ENCODE assay signal across 3 cellular contexts in genomic region chr9:133419005-133419404, GRCh38.
TF ChIP-seq lines count a peak whose summit lies in the region.

No MANE protein-coding gene starts in this region.

TF ChIP-seq in SK-N-SH, 30 proteins besides CTCF, POLR2A, EP300 and RAD21 (continues in another document):
- TF ChIP-seq RFX5 (IDR thresholded peaks at IDR 0.05; ENCODE audit: low read length) (no peak), RCOR1 (IDR thresholded peaks at IDR 0.05; ENCODE audit: low read length) (no peak), FOSL2 (IDR thresholded peaks at IDR 0.05; ENCODE audit: borderline replicate concordance, low read depth) (no peak), FOXM1 (IDR thresholded peaks at IDR 0.05; ENCODE audit: low read depth) (no peak), EZH2phosphoT487 (IDR thresholded peaks at IDR 0.05; ENCODE audit: borderline replicate concordance, low read depth) (no peak), NRF1 (IDR thresholded peaks at IDR 0.05; ENCODE audit: low read depth, low read length) (no peak), SIN3A (IDR thresholded peaks at IDR 0.05; ENCODE audit: borderline replicate concordance, low read depth, low read length) (no peak), TCF12 (IDR thresholded peaks at IDR 0.05) (no peak), TEAD4 (IDR thresholded peaks at IDR 0.05; ENCODE audit: borderline replicate concordance, insufficient read depth) (no peak), ELF1 (IDR thresholded peaks at IDR 0.05) (no peak), GABPA (IDR thresholded peaks at IDR 0.05; ENCODE audit: low read depth) (no peak), FOXJ3 (CRISPR knock-in tag; IDR thresholded peaks at IDR 0.05) (no peak), GATA2 (CRISPR knock-in tag; IDR thresholded peaks at IDR 0.05) (no peak), TAF1 (IDR thresholded peaks at IDR 0.05; ENCODE audit: borderline replicate concordance, low read depth, low read length) (no peak)
- TF ChIP-seq, protein P1, sequence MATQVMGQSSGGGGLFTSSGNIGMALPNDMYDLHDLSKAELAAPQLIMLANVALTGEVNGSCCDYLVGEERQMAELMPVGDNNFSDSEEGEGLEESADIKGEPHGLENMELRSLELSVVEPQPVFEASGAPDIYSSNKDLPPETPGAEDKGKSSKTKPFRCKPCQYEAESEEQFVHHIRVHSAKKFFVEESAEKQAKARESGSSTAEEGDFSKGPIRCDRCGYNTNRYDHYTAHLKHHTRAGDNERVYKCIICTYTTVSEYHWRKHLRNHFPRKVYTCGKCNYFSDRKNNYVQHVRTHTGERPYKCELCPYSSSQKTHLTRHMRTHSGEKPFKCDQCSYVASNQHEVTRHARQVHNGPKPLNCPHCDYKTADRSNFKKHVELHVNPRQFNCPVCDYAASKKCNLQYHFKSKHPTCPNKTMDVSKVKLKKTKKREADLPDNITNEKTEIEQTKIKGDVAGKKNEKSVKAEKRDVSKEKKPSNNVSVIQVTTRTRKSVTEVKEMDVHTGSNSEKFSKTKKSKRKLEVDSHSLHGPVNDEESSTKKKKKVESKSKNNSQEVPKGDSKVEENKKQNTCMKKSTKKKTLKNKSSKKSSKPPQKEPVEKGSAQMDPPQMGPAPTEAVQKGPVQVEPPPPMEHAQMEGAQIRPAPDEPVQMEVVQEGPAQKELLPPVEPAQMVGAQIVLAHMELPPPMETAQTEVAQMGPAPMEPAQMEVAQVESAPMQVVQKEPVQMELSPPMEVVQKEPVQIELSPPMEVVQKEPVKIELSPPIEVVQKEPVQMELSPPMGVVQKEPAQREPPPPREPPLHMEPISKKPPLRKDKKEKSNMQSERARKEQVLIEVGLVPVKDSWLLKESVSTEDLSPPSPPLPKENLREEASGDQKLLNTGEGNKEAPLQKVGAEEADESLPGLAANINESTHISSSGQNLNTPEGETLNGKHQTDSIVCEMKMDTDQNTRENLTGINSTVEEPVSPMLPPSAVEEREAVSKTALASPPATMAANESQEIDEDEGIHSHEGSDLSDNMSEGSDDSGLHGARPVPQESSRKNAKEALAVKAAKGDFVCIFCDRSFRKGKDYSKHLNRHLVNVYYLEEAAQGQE (IDR thresholded peaks at IDR 0.05; ENCODE audit: low read depth, low read length): no peak
- TF ChIP-seq, protein P2, sequence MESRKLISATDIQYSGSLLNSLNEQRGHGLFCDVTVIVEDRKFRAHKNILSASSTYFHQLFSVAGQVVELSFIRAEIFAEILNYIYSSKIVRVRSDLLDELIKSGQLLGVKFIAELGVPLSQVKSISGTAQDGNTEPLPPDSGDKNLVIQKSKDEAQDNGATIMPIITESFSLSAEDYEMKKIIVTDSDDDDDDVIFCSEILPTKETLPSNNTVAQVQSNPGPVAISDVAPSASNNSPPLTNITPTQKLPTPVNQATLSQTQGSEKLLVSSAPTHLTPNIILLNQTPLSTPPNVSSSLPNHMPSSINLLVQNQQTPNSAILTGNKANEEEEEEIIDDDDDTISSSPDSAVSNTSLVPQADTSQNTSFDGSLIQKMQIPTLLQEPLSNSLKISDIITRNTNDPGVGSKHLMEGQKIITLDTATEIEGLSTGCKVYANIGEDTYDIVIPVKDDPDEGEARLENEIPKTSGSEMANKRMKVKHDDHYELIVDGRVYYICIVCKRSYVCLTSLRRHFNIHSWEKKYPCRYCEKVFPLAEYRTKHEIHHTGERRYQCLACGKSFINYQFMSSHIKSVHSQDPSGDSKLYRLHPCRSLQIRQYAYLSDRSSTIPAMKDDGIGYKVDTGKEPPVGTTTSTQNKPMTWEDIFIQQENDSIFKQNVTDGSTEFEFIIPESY (IDR thresholded peaks at IDR 0.05; ENCODE audit: borderline replicate concordance, low read depth): no peak
- TF ChIP-seq, protein P3, sequence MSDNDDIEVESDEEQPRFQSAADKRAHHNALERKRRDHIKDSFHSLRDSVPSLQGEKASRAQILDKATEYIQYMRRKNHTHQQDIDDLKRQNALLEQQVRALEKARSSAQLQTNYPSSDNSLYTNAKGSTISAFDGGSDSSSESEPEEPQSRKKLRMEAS (IDR thresholded peaks at IDR 0.05; ENCODE audit: low read depth): no peak

TF ChIP-seq in SK-N-SH treated with all-trans-retinoic acid at 6 μM for 48 hours, 23 proteins besides CTCF, POLR2A, EP300 and RAD21:
- TF ChIP-seq, protein P4, sequence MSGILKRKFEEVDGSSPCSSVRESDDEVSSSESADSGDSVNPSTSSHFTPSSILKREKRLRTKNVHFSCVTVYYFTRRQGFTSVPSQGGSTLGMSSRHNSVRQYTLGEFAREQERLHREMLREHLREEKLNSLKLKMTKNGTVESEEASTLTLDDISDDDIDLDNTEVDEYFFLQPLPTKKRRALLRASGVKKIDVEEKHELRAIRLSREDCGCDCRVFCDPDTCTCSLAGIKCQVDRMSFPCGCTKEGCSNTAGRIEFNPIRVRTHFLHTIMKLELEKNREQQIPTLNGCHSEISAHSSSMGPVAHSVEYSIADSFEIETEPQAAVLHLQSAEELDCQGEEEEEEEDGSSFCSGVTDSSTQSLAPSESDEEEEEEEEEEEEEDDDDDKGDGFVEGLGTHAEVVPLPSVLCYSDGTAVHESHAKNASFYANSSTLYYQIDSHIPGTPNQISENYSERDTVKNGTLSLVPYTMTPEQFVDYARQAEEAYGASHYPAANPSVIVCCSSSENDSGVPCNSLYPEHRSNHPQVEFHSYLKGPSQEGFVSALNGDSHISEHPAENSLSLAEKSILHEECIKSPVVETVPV (CRISPR knock-in tag; IDR thresholded peaks at IDR 0.05): no peak
- TF ChIP-seq PATZ1 (CRISPR knock-in tag; IDR thresholded peaks at IDR 0.05; ENCODE audit: borderline replicate concordance): no peak
- TF ChIP-seq BACH2 (CRISPR knock-in tag; IDR thresholded peaks at IDR 0.05; ENCODE audit: borderline replicate concordance): no peak
- TF ChIP-seq CSDC2 (CRISPR knock-in tag; IDR thresholded peaks at IDR 0.05): no peak
- TF ChIP-seq TCF4 (CRISPR knock-in tag; IDR thresholded peaks at IDR 0.05; ENCODE audit: borderline replicate concordance): no peak
- no peak for TF ChIP-seq ZNF565 (CRISPR knock-in tag; conservative IDR thresholded peaks at IDR 0.05; ENCODE audit: low read depth)
- no peak for TF ChIP-seq PPARA (CRISPR knock-in tag; IDR thresholded peaks at IDR 0.05; ENCODE audit: borderline replicate concordance)
- no peak for TF ChIP-seq ZFP30 (CRISPR knock-in tag; IDR thresholded peaks at IDR 0.05)
- TF ChIP-seq CREB5 (CRISPR knock-in tag; IDR thresholded peaks at IDR 0.05; ENCODE audit: low read depth): no peak
- TF ChIP-seq ESRRG (CRISPR knock-in tag; IDR thresholded peaks at IDR 0.05): no peak
- TF ChIP-seq RARB (CRISPR knock-in tag; IDR thresholded peaks at IDR 0.05): no peak
- TF ChIP-seq ZNF8 (CRISPR knock-in tag; IDR thresholded peaks at IDR 0.05): no peak
- no peak for TF ChIP-seq ZC3H10 (CRISPR knock-in tag; IDR thresholded peaks at IDR 0.05)
- no peak for TF ChIP-seq ZNF70 (CRISPR knock-in tag; IDR thresholded peaks at IDR 0.05)
- no peak for TF ChIP-seq SNAI2 (CRISPR knock-in tag; IDR thresholded peaks at IDR 0.05)
TF ChIP-seq in SK-N-SH treated with all-trans-retinoic acid at 6 μM for 48 hours: peak in this region for 0.

TF ChIP-seq in H1, 55 proteins besides CTCF, POLR2A, EP300 and RAD21:
- no peak for TF ChIP-seq CBX5 (IDR thresholded peaks at IDR 0.05; ENCODE audit: low read depth, low read length)
TF ChIP-seq in H1: peak in this region for 0.
